In the genomic region with DNA sequence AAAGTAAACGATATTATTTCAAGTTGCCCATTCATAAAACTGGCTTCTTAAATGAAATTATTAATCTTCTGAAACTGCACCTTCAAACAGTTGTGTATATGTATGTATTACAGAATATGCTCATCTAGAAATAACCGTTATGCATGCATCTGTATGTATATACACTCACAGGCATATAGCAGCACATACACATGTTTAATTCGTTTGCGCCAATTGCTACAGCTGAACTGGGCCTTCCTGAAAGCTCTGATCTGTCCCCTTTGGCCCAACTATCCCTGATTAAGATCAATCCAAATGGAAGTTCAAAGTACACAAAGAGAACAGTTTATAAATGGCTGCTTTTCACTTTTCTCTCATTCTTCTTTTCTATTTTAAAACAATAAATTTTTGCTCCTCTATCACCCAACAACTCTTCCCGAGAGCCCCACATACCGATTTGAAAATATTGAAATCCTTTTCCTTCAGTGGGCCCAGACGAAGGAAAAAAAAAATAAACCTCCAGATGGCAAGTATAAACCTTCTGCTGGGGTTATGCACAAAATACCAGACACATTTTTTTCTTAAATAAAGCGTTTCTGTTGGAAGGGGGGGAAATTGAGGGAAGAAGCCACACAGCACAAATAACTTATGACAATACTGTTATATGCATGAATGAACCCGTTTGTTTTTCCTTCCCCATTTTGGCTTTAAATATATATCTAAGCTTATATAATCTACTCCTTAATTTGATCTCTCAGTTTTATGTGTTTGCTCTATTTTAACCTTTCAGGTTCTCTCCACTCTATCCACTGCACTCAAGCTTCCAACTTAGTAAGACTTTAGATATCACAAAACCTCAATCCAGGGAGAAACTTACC, we compare ENCODE assay signal across 8 cellular contexts.
A peak's percentile ranks its signal among the peaks of the same experiment; 100 is the strongest.
DNase-seq lines count a peak whose midpoint lies in the region; ATAC-seq and TF ChIP-seq lines count a peak whose summit lies in the region.

No MANE protein-coding gene starts in this region.

- no TSS peak for BruUV-seq in PC-3 (replicated peaks; lab: Mats Ljungman, UMichigan)

- H3K9me3 ChIP-seq in GM23248 (ENCODE audit: low read depth) (no peaks in the 10 kb centered on the region), PC-3 (ENCODE audit: low read length) (no peaks in the 10 kb centered on the region), stomach smooth muscle (ENCODE audit: control insufficient read depth in 2 of 2, low read length in 2 of 2) (no peaks in the 10 kb centered on the region)

- 0 to 1% methylated on average over 9 of the region's 9 CpGs for WGBS in GM23248 (ENCODE audit: low coverage in 1 of 2, low lambda C conversion rate in 2 of 2, missing lambda C conversion rate in 2 of 2), 2 experiments

- intact Hi-C loops in PC-3 (cut with micrococcal nuclease): loop anchor here (1.0 to 10.0 kb wide), 4 partner anchors 69 to 318 kb away; no protein-coding TSS in a partner anchor

- DNase-seq in GM23248: peak; percentile 54
- no peak for DNase-seq in PC-3
- no peak for DNase-seq in glutamatergic neuron
- no peak for DNase-seq in D341Med (ENCODE audit: low spot score)
- DNase-seq in stimulated activated CD4-positive, alpha-beta T cell treated with anti-CD3 and anti-CD28 coated beads, Interleukin-15, amount 100 ng/mL, for 24 hours: no peak
- no peak for DNase-seq in GM19238 (ENCODE audit: insufficient read length, low spot score)
- no peak for DNase-seq in SW480 (ENCODE audit: low spot score)

- no peaks in the 10 kb centered on the region for H4K20me1 ChIP-seq in GM23248 (ENCODE audit: insufficient read depth)
- H4K20me1 ChIP-seq in PC-3 (ENCODE audit: low read length): no peaks in the 10 kb centered on the region

- H3K36me3 ChIP-seq in GM23248 (ENCODE audit: low read depth): no peaks in the 10 kb centered on the region
- H3K36me3 ChIP-seq in PC-3 (ENCODE audit: low read depth, low read length): no peaks in the 10 kb centered on the region
- no peaks in the 10 kb centered on the region for H3K36me3 ChIP-seq in stomach smooth muscle (ENCODE audit: control insufficient read depth in 2 of 2, insufficient read depth in 2 of 2, low read length in 2 of 2)

- no peak for ATAC-seq in PC-3

- no peaks in the 10 kb centered on the region for H3K36me3 Mint-ChIP-seq in glutamatergic neuron (ENCODE audit: unreplicated experiment)

- peaks cover 45% of the 10 kb centered on the region for H3F3A ChIP-seq in GM23248 (ENCODE audit: insufficient read depth)
- H3F3A ChIP-seq in PC-3 (ENCODE audit: low read length, unreplicated experiment): no peaks in the 10 kb centered on the region

- POLR2A ChIA-PET in PC-3 (lab: Charles Lee; ENCODE audit: unreplicated experiment): no interaction called here

- in situ Hi-C loops in GM23248 (cut with MboI): no loop called here

- H3K4me1 ChIP-seq in GM23248 (ENCODE audit: insufficient read depth) (peaks cover 58% of the 10 kb centered on the region), PC-3 (ENCODE audit: insufficient read depth, low read length) (peaks cover 4% of the 10 kb centered on the region; the same call in 1 of the 2 replicates), stomach smooth muscle (ENCODE audit: control insufficient read depth, insufficient read depth, low read length) (no peaks in the 10 kb centered on the region)

- peak overlapping the region; percentile 87 for H3K4me3 ChIP-seq in GM23248
- H3K4me3 ChIP-seq in PC-3 (ENCODE audit: low read length): peak overlapping the region; percentile 73
- peak overlapping the region; percentile 81 to 94 for H3K4me3 ChIP-seq in stomach smooth muscle (ENCODE audit: low read length in 2 of 2)

- H3K4me2 ChIP-seq in GM23248 (ENCODE audit: unreplicated experiment) (peak overlapping the region; percentile 100), PC-3 (ENCODE audit: low read length) (peak overlapping the region; percentile 81)

- H3K27ac ChIP-seq in GM23248: peak overlapping the region; percentile 94
- peak overlapping the region; percentile 8; the same call in 1 of the 2 replicates for H3K27ac ChIP-seq in PC-3 (ENCODE audit: low read length)
- peak overlapping the region; percentile 72 for H3K27ac ChIP-seq in stomach smooth muscle (ENCODE audit: low read length)

- peak overlapping the region; percentile 79 for H2AFZ ChIP-seq in GM23248
- H2AFZ ChIP-seq in PC-3 (ENCODE audit: low read length): peak overlapping the region; percentile 84

- H3K4me1 Mint-ChIP-seq in glutamatergic neuron (ENCODE audit: low read depth, unreplicated experiment): peaks cover 42% of the 10 kb centered on the region

- peak overlapping the region; percentile 98 for H3K4me3 Mint-ChIP-seq in glutamatergic neuron (ENCODE audit: unreplicated experiment)

- H3K9me3 Mint-ChIP-seq in glutamatergic neuron (ENCODE audit: unreplicated experiment): peaks cover 23% of the 10 kb centered on the region

- H3K9me2 ChIP-seq in GM23248 (ENCODE audit: insufficient read depth) (no peaks in the 10 kb centered on the region), PC-3 (replicated peaks; ENCODE audit: low read length) (no peaks in the 10 kb centered on the region)

- peak overlapping the region; percentile 85 for H3K9ac ChIP-seq in GM23248
- peak overlapping the region; percentile 70; the same call in 1 of the 2 replicates for H3K9ac ChIP-seq in PC-3 (ENCODE audit: low read length)
- peak overlapping the region; percentile 79 to 83 for H3K9ac ChIP-seq in stomach smooth muscle (ENCODE audit: low read length in 2 of 2)

- peak overlapping the region; percentile 99 for H3K27ac Mint-ChIP-seq in glutamatergic neuron (ENCODE audit: unreplicated experiment)

- TF ChIP-seq CTCF in PC-3 (conservative IDR thresholded peaks at IDR 0.05; ENCODE audit: low read depth, low read length): no peak
- TF ChIP-seq CTCF in glutamatergic neuron (IDR thresholded peaks at IDR 0.05; ENCODE audit: partially characterized antibody, unreplicated experiment): no peak

- H3K27me3 Mint-ChIP-seq in glutamatergic neuron (ENCODE audit: unreplicated experiment): peaks cover 9% of the 10 kb centered on the region

- no peaks in the 10 kb centered on the region for H3K27me3 ChIP-seq in GM23248 (replicated peaks; ENCODE audit: insufficient read depth)
- H3K27me3 ChIP-seq in PC-3 (ENCODE audit: low read length): no peaks in the 10 kb centered on the region
- no peaks in the 10 kb centered on the region for H3K27me3 ChIP-seq in stomach smooth muscle (ENCODE audit: control insufficient read depth in 1 of 2, insufficient read depth in 2 of 2, low read length in 2 of 2)

- CTCF ChIA-PET in PC-3 (lab: Charles Lee): interaction anchor here (1.9 kb wide), 1 partner anchor 86 kb away, joined by 23 read pairs; no protein-coding TSS in a partner anchor

- H3K79me2 ChIP-seq in GM23248 (ENCODE audit: insufficient read depth): peaks cover 88% of the 10 kb centered on the region
- H3K79me2 ChIP-seq in PC-3 (ENCODE audit: low read length): no peaks in the 10 kb centered on the region

Comparison
In these comparisons a context has a peak if more than half of its experiments do, and no peak if none do; other contexts are left out.
1. H3K27ac ChIP-seq: peak in every context shown above with its lines; median percentile 94 in GM23248; 72 in stomach smooth muscle; 8 in PC-3.